In genomic region chr1:45894331-45894730, GRCh38 we compare ENCODE assay signal across 3 cellular contexts.
TF ChIP-seq lines count a peak whose summit lies in the region.

No MANE protein-coding gene starts in this region.

TF ChIP-seq in HepG2, 621 proteins besides CTCF, POLR2A, EP300 and RAD21:
- TF ChIP-seq ATF7 (IDR thresholded peaks at IDR 0.05) (no peak), ATF7 (CRISPR knock-in tag; IDR thresholded peaks at IDR 0.05) (no peak), MAFF (IDR thresholded peaks at IDR 0.05; ENCODE audit: low read depth, low read length) (peak; percentile 87), TRIM24 (CRISPR knock-in tag; IDR thresholded peaks at IDR 0.05) (no peak), ZNF407 (CRISPR knock-in tag; IDR thresholded peaks at IDR 0.05; ENCODE audit: not compliant biosample characterization) (no peak), ZNF34 (CRISPR knock-in tag; IDR thresholded peaks at IDR 0.05; ENCODE audit: borderline replicate concordance) (no peak), MAFK (conservative IDR thresholded peaks at IDR 0.05 in 1 of 2, IDR thresholded peaks at IDR 0.05 in 1 of 2; ENCODE audit: low read length in 2 of 2) (peak; percentile 79 to 88)

TF ChIP-seq in IMR-90, 13 proteins besides CTCF, POLR2A, EP300 and RAD21:
- no peak for TF ChIP-seq NFE2L2 (IDR thresholded peaks at IDR 0.05; ENCODE audit: low read depth, low read length)
- TF ChIP-seq MAFK (IDR thresholded peaks at IDR 0.05; ENCODE audit: low read depth, low read length), result peak; percentile 75

TF ChIP-seq in K562, 482 proteins besides CTCF, POLR2A, EP300 and RAD21:
- TF ChIP-seq MAFK (IDR thresholded peaks at IDR 0.05; ENCODE audit: low read length) (peak; percentile 49; the same call in 1 of the 2 replicates), C11orf30 (IDR thresholded peaks at IDR 0.05; ENCODE audit: low read depth) (peak; percentile 67; the same call in 1 of the 2 replicates), MAFG (tag; conservative IDR thresholded peaks at IDR 0.05) (peak; percentile 52; the same call in 1 of the 2 replicates), ZBTB43 (CRISPR knock-in tag; IDR thresholded peaks at IDR 0.05) (no peak), NR1H2 (CRISPR knock-in tag; IDR thresholded peaks at IDR 0.05) (no peak), CEBPG (CRISPR knock-in tag; IDR thresholded peaks at IDR 0.05) (no peak), CEBPG (tag; conservative IDR thresholded peaks at IDR 0.05 in 1 of 2, IDR thresholded peaks at IDR 0.05 in 1 of 2) (no peak), NFIX (CRISPR knock-in tag; IDR thresholded peaks at IDR 0.05; ENCODE audit: low read depth) (no peak), RBM15 (IDR thresholded peaks at IDR 0.05; ENCODE audit: insufficient read depth, low read length) (no peak), MAFF (IDR thresholded peaks at IDR 0.05; ENCODE audit: low read length) (peak; percentile 54; the same call in 1 of the 2 replicates), PHTF2 (CRISPR knock-in tag; IDR thresholded peaks at IDR 0.05) (no peak), ZNF316 (IDR thresholded peaks at IDR 0.05) (peak; percentile 84), ZBTB2 (IDR thresholded peaks at IDR 0.05) (no peak), KLF1 (tag; IDR thresholded peaks at IDR 0.05) (no peak), JUN (IDR thresholded peaks at IDR 0.05; ENCODE audit: borderline replicate concordance, low read depth, low read length) (no peak), JUN (CRISPR knock-in tag; IDR thresholded peaks at IDR 0.05; ENCODE audit: borderline replicate concordance) (no peak), ZNF655 (CRISPR knock-in tag; IDR thresholded peaks at IDR 0.05) (no peak)
